ENCODE assay signal across 22 cellular contexts in the genomic region with DNA sequence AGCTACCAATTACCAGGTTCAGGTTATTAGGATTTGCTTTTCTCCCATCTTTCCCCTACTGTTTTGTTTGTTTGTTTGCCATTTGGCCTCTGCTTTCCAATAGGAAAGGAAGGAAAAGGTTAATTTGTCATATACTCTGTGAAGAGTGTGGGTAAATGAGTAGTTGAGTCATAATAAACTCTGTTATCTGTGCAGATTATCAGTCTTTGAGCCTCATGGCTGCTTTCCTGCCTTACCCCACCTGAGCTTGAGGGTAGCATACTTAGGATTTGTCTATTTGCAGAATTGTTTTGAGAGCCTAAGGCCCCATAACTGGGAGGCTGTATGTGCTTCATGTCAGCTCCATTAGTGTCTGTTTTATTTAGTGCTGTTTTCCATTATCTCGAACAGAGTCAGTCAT.
"Had no signal": no experiment of that assay in that cellular context is flagged by ENCODE, and none has a peak within 500 bp of the region (broad histone marks: within the 10 kb centered on the region; RNA-seq: fewer than 3 reads in every experiment).

No MANE protein-coding gene starts in this region.

- H3K9me3 ChIP-seq: body of pancreas, esophagus muscularis mucosa, gastroesophageal sphincter, heart left ventricle, transverse colon, vagina had no signal

- H3K4me1 ChIP-seq: body of pancreas, heart left ventricle had no signal

- H3K36me3 ChIP-seq: vagina had no signal

- ATAC-seq: activated CD8-positive, alpha-beta T cell treated with anti-CD3 and anti-CD28 coated beads, Interleukin-2, amount 10 ng/mL, durations not matched to agents 7 days and 5 days; activated naive CD8-positive, alpha-beta T cell treated with anti-CD3 and anti-CD28 coated beads, Interleukin-2, amount 50 U/mL, for 24 hours; body of pancreas; gastroesophageal sphincter; heart left ventricle; left cardiac atrium; right cardiac atrium; stimulated activated effector memory CD8-positive, alpha-beta T cell treated with anti-CD3 and anti-CD28 coated beads, Interleukin-12 subunit alpha, Interleukin-12 subunit beta, amount 100 ng/mL, for 72 hours; stimulated activated naive CD8-positive, alpha-beta T cell treated with anti-CD3 and anti-CD28 coated beads, Interleukin-15, amount 100 ng/mL, for 72 hours had no signal

- H3K4me3 ChIP-seq: body of pancreas, esophagus muscularis mucosa, gastroesophageal sphincter, heart left ventricle, transverse colon, vagina had no signal

- DNase-seq: activated CD4-positive, alpha-beta T cell treated with anti-CD3 and anti-CD28 coated beads, Interleukin-2, amount 50 U/mL, for 1 hour; activated CD4-positive, CD25-positive, alpha-beta regulatory T cell treated with anti-CD3 and anti-CD28 coated beads, Interleukin-2, amount 50 U/mL, for 72 hours; activated CD8-positive, alpha-beta T cell treated with anti-CD3 and anti-CD28 coated beads, Interleukin-2, amount 10 ng/mL, durations not matched to agents 7 days and 5 days; activated gamma-delta T cell; activated naive CD4-positive, alpha-beta T cell treated with anti-CD3 and anti-CD28 coated beads, Interleukin-2, amount 50 U/mL, for 16 hours; activated naive CD8-positive, alpha-beta T cell treated with anti-CD3 and anti-CD28 coated beads, Interleukin-2, amount 50 U/mL, for 24 hours; body of pancreas; dermis blood vessel endothelial cell; effector CD8-positive, alpha-beta T cell; heart left ventricle; left cardiac atrium; nephron progenitor cell; right cardiac atrium; stimulated activated CD4-positive, alpha-beta T cell treated with anti-CD3 and anti-CD28 coated beads, Interleukin-2, amount 100 ng/mL, for 24 hours; stimulated activated naive CD8-positive, alpha-beta T cell treated with anti-CD3 and anti-CD28 coated beads, Interleukin-15, amount 100 ng/mL, for 72 hours; transverse colon; WERI-Rb-1 had no signal

- H3K27ac ChIP-seq: body of pancreas, esophagus muscularis mucosa, gastroesophageal sphincter, heart left ventricle, parathyroid adenoma, transverse colon, vagina, WERI-Rb-1 had no signal

- H3K27me3 ChIP-seq: body of pancreas, esophagus muscularis mucosa, gastroesophageal sphincter, heart left ventricle, transverse colon, vagina had no signal
